Comparison of ENCODE assay signal across 9 cellular contexts in genomic region chr1:161390559-161390858, GRCh38. TPM values are rescaled to one million over a fixed set of nuclear protein-coding genes. Genes with fewer than 3 reads are reported as not detected.
DNase-seq lines count a peak whose midpoint lies in the region; FAIRE-seq and TF ChIP-seq lines count a peak whose summit lies in the region.
"Had no signal": no experiment of that assay in that cellular context is flagged by ENCODE, and none has a peak within 500 bp of the region (broad histone marks: within the 10 kb centered on the region; RNA-seq: fewer than 3 reads in every experiment).

No MANE protein-coding gene starts in this region.

- H3K27me3 ChIP-seq in H9 (ENCODE audit: insufficient read depth, low read length): no peaks in the 10 kb centered on the region
- H3K27me3 ChIP-seq in thymus (ENCODE audit: control insufficient read depth, insufficient read depth): no peaks in the 10 kb centered on the region

- H2BK15ac ChIP-seq in H9 (ENCODE audit: low read depth, low read length): no peak overlapping the region

- H4K5ac ChIP-seq in H9 (ENCODE audit: insufficient read length, low read depth, low read length): no peak overlapping the region

- peaks cover 4% of the 10 kb centered on the region for H3K23me2 ChIP-seq in H9 (ENCODE audit: insufficient read length, low read depth, low read length, poor library complexity, severe bottlenecking)

- H3K36me3 ChIP-seq in kidney (ENCODE audit: control insufficient read depth in 1 of 2, insufficient read depth in 2 of 2, low read length in 2 of 2) (no peaks in the 10 kb centered on the region), thymus (ENCODE audit: control insufficient read depth, insufficient read depth) (no peaks in the 10 kb centered on the region)

- H2BK12ac ChIP-seq in H9 (ENCODE audit: insufficient read length, low read depth, low read length): no peak overlapping the region

- peak overlapping the region; percentile 15 for H3K18ac ChIP-seq in H9 (ENCODE audit: insufficient read length, low read depth, low read length)

- no peak for DNase-seq in AG09309 (ENCODE audit: low read depth)
- no peak for DNase-seq in H9
- no peak for DNase-seq in activated T-helper 2 cell treated with anti-CD3 and anti-CD28 coated beads, Interferon-gamma antibody, Interleukin-2, Interleukin-4, amounts not matched to agents 10 μg/mL and 5 μg/mL and 100 μg/mL, durations not matched to agents 14 hours and 24 hours and 36 hours (ENCODE audit: low spot score)
- DNase-seq in kidney: no peak
- DNase-seq in GM20000 (ENCODE audit: low spot score): no peak
- no peak for DNase-seq in islet precursor cell
- no peak for DNase-seq in cerebellar cortex (ENCODE audit: low spot score)

- H3K27me3 Mint-ChIP-seq in H9 (ENCODE audit: low read depth): no peaks in the 10 kb centered on the region
- H3K27me3 Mint-ChIP-seq in activated T-helper 2 cell treated with anti-CD3 and anti-CD28 coated beads, Interferon-gamma antibody, Interleukin-2, Interleukin-4, amounts not matched to agents 10 μg/mL and 5 μg/mL and 100 μg/mL, durations not matched to agents 14 hours and 24 hours and 36 hours (ENCODE audit: low read depth): no peaks in the 10 kb centered on the region

- H3K27ac ChIP-seq in H9 (ENCODE audit: insufficient read length, low read depth, low read length) (no peak overlapping the region), kidney (ENCODE audit: low read depth in 2 of 2, low read length in 2 of 2) (peak overlapping the region; percentile 62 to 83), thymus (ENCODE audit: low read depth) (peak overlapping the region; percentile 87)

- no peak for TF ChIP-seq CTCF in AG09309 (IDR thresholded peaks at IDR 0.05; ENCODE audit: control insufficient read depth, insufficient read depth, low read depth, low read length, missing control alignments)
- TF ChIP-seq CTCF in H9 (conservative IDR thresholded peaks at IDR 0.05): no peak
- TF ChIP-seq CTCF in kidney (IDR thresholded peaks at IDR 0.05; ENCODE audit: borderline replicate concordance, extremely low read depth, insufficient read depth): no peak
- TF ChIP-seq CTCF in GM20000 (IDR thresholded peaks at IDR 0.05; ENCODE audit: extremely low read depth, missing control alignments): no peak

- intact Hi-C loops in activated T-helper 2 cell treated with anti-CD3 and anti-CD28 coated beads, Interferon-gamma antibody, Interleukin-2, Interleukin-4, amounts not matched to agents 10 μg/mL and 5 μg/mL and 100 μg/mL, durations not matched to agents 14 hours and 24 hours and 36 hours (cut with micrococcal nuclease): loop anchor here (1.0 kb wide), 1 partner anchor 9 kb away; no protein-coding TSS in a partner anchor
- intact Hi-C loops in kidney (cut with DNase I): no loop called here

- H3K4me3 Mint-ChIP-seq in H9: peak overlapping the region; percentile 92 to 97
- H3K4me3 Mint-ChIP-seq in activated T-helper 2 cell treated with anti-CD3 and anti-CD28 coated beads, Interferon-gamma antibody, Interleukin-2, Interleukin-4, amounts not matched to agents 10 μg/mL and 5 μg/mL and 100 μg/mL, durations not matched to agents 14 hours and 24 hours and 36 hours (ENCODE audit: low read depth): peak overlapping the region; percentile 86

- H3K36me3 Mint-ChIP-seq in H9 (ENCODE audit: insufficient read depth in 1 of 3, low read depth in 3 of 3): no peaks in the 10 kb centered on the region
- H3K36me3 Mint-ChIP-seq in activated T-helper 2 cell treated with anti-CD3 and anti-CD28 coated beads, Interferon-gamma antibody, Interleukin-2, Interleukin-4, amounts not matched to agents 10 μg/mL and 5 μg/mL and 100 μg/mL, durations not matched to agents 14 hours and 24 hours and 36 hours (ENCODE audit: low read depth): peaks cover 5% of the 10 kb centered on the region

- no peak overlapping the region for H3K56ac ChIP-seq in H9 (ENCODE audit: insufficient read length, low read depth, low read length)

- H2BK5ac ChIP-seq in H9 (ENCODE audit: insufficient read length, low read length): no peak overlapping the region

- no peak overlapping the region for H3K23ac ChIP-seq in H9 (ENCODE audit: insufficient read length, low read depth, low read length)

- no peaks in the 10 kb centered on the region for H3K9me3 Mint-ChIP-seq in H9
- H3K9me3 Mint-ChIP-seq in activated T-helper 2 cell treated with anti-CD3 and anti-CD28 coated beads, Interferon-gamma antibody, Interleukin-2, Interleukin-4, amounts not matched to agents 10 μg/mL and 5 μg/mL and 100 μg/mL, durations not matched to agents 14 hours and 24 hours and 36 hours: no peaks in the 10 kb centered on the region

- no peaks in the 10 kb centered on the region for H4K20me1 ChIP-seq in H9 (ENCODE audit: control insufficient read depth, insufficient read depth, insufficient read length)

- H3K4me3 ChIP-seq in AG09309 (ENCODE audit: control insufficient read depth, low read depth, low read length): peak overlapping the region; percentile 92
- peak overlapping the region; percentile 81 to 85 for H3K4me3 ChIP-seq in kidney (ENCODE audit: low read length in 2 of 2)
- H3K4me3 ChIP-seq in thymus (ENCODE audit: low read length): peak overlapping the region; percentile 71

- H3K14ac ChIP-seq in H9 (ENCODE audit: insufficient read depth, low read length): peak overlapping the region; percentile 33

- H3K4me1 Mint-ChIP-seq in H9: peaks cover 9 to 17% of the 10 kb centered on the region in 2 experiments
- H3K4me1 Mint-ChIP-seq in activated T-helper 2 cell treated with anti-CD3 and anti-CD28 coated beads, Interferon-gamma antibody, Interleukin-2, Interleukin-4, amounts not matched to agents 10 μg/mL and 5 μg/mL and 100 μg/mL, durations not matched to agents 14 hours and 24 hours and 36 hours (ENCODE audit: low read depth): peaks cover 40% of the 10 kb centered on the region

- H3K79me2 ChIP-seq in H9 (ENCODE audit: insufficient read depth, low read length): no peaks in the 10 kb centered on the region

- no peak overlapping the region for H2AK5ac ChIP-seq in H9 (ENCODE audit: insufficient read length, low read length)

- no peak for FAIRE-seq in kidney (lab: Jason Lieb, UNC)

- no peaks in the 10 kb centered on the region for H3K79me1 ChIP-seq in H9 (ENCODE audit: insufficient read depth, low read depth, low read length, poor library complexity, severe bottlenecking)

- no peak overlapping the region for H2BK20ac ChIP-seq in H9 (ENCODE audit: low read depth, low read length, poor library complexity, severe bottlenecking)

- H2AFZ ChIP-seq in H9 (ENCODE audit: low read length): no peak overlapping the region

- no peak overlapping the region for H3K4ac ChIP-seq in H9 (ENCODE audit: low read depth, low read length)

- H2BK120ac ChIP-seq in H9 (ENCODE audit: low read depth, low read length, poor library complexity, severe bottlenecking): no peak overlapping the region

- H4K8ac ChIP-seq in H9 (replicated peaks; ENCODE audit: insufficient read length, low read depth, low read length): no peak overlapping the region

- no peak overlapping the region for H4K91ac ChIP-seq in H9 (ENCODE audit: insufficient read length, low read depth, low read length)

- H3K9me3 ChIP-seq in H9 (ENCODE audit: control insufficient read depth, low read depth, low read length): no peaks in the 10 kb centered on the region
- H3K9me3 ChIP-seq in kidney (ENCODE audit: control insufficient read depth in 1 of 2, low read length in 2 of 2): no peaks in the 10 kb centered on the region
- no peaks in the 10 kb centered on the region for H3K9me3 ChIP-seq in thymus (ENCODE audit: control insufficient read depth)

- no peak overlapping the region for H3T11ph ChIP-seq in H9 (ENCODE audit: low read length)

- peak overlapping the region in 2 of 3 experiments; percentile 70 to 95; a peak in 3 of 7 replicates for H3K27ac Mint-ChIP-seq in H9
- H3K27ac Mint-ChIP-seq in activated T-helper 2 cell treated with anti-CD3 and anti-CD28 coated beads, Interferon-gamma antibody, Interleukin-2, Interleukin-4, amounts not matched to agents 10 μg/mL and 5 μg/mL and 100 μg/mL, durations not matched to agents 14 hours and 24 hours and 36 hours: peak overlapping the region; percentile 92

- no CpG with 5 or more reads among the region's 13 CpGs for WGBS in H9 (ENCODE audit: extremely low coverage, insufficient read length, low lambda C conversion rate)
- 11% methylated on average over 13 of the region's 13 CpGs for WGBS in thymus

- peak overlapping the region; percentile 66 for H3K4me2 ChIP-seq in H9 (ENCODE audit: insufficient read depth, insufficient read length, low read length)

- H3K4me1 ChIP-seq in H9 (ENCODE audit: insufficient read depth, low read length) (no peaks in the 10 kb centered on the region; the same call in 1 of the 2 replicates), kidney (ENCODE audit: control insufficient read depth in 1 of 2, insufficient read depth in 1 of 2, low read depth in 1 of 2, low read length in 2 of 2) (no peaks in the 10 kb centered on the region), thymus (ENCODE audit: control insufficient read depth, insufficient read depth, low read length) (peaks cover 8% of the 10 kb centered on the region)

- H3K9ac ChIP-seq in H9 (ENCODE audit: extremely low read depth, insufficient read length, low read length): peak overlapping the region; percentile 40
- H3K9ac ChIP-seq in kidney (ENCODE audit: low read length in 2 of 2): peak overlapping the region; percentile 83 to 95

RNA-seq across cellular contexts. Expression of gene CFAP126, which starts 22.8 kb away (rescaled TPM):
- not detected in 2 replicates for total RNA-seq in H9 (2021)
- not detected in 2 replicates for total RNA-seq in activated T-helper 2 cell treated with anti-CD3 and anti-CD28 coated beads, Interferon-gamma antibody, Interleukin-2, Interleukin-4, amounts not matched to agents 10 μg/mL and 5 μg/mL and 100 μg/mL, durations not matched to agents 14 hours and 24 hours and 36 hours
- total RNA-seq in kidney: 3.4 TPM
- polyA plus RNA-seq in kidney (ENCODE audit: insufficient read depth, low read depth, low replicate concordance): 2.5 TPM
- 1.0 TPM for polyA plus RNA-seq in thymus
- total RNA-seq: myocyte had no signal
